In the genomic region with DNA sequence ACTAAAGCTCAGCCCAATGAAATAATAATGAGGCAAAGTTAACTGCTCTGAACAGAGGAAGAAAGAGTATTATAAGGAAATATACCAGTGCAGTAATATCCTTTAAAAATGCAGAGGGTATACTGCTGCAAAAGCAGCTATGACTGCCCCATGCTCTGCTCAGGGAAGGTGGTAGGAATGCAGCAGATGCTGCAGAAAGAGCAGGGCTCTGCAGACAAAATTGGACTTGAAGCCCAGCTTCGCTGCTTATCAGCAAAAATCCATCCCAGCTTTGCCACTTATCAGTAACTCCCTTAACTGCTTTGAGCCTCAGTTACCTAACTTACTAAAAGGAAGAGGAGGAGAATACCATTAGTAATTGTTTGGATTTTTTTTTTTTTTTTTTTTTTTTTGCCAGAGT, we compare ENCODE assay signal across 26 cellular contexts.
"Had no signal": no experiment of that assay in that cellular context is flagged by ENCODE, and none has a peak within 500 bp of the region (broad histone marks: within the 10 kb centered on the region; RNA-seq: fewer than 3 reads in every experiment).

No MANE protein-coding gene starts in this region.

- ATAC-seq: activated CD4-positive, alpha-beta T cell treated with anti-CD3 and anti-CD28 coated beads for 36 hours; activated T-helper 17 cell treated with anti-CD3 and anti-CD28 coated beads, Interleukin-2, amount 50 U/mL, for 72 hours; Panc1; Right ventricle myocardium inferior; T-cell had no signal

- H3K4me1 ChIP-seq: colonic mucosa had no signal

- H3K4me3 ChIP-seq: colonic mucosa had no signal

- DNase-seq: activated CD4-positive, alpha-beta memory T cell treated with anti-CD3 and anti-CD28 coated beads, Interleukin-2, amount 10 ng/mL, durations not matched to agents 7 days and 5 days; activated CD4-positive, alpha-beta T cell treated with anti-CD3 and anti-CD28 coated beads for 36 hours; activated CD4-positive, alpha-beta T cell treated with anti-CD3 and anti-CD28 coated beads, Interleukin-2, amount 50 U/mL, for 1 hour; activated gamma-delta T cell; activated naive CD4-positive, alpha-beta T cell treated with anti-CD3 and anti-CD28 coated beads for 36 hours; activated T-cell treated with anti-CD3 and anti-CD28 coated beads for 4 hours; activated T-cell treated with anti-CD3 and anti-CD28 coated beads, Interleukin-2, amount 50 U/mL, for 48 hours; cerebellar nuclear complex; colonic mucosa; NCI-H1092; NCI-H1417; NCI-H2029; NCI-H2107; NCI-H2171 treated with DMSO at 0.1 percent for 48 hours; NCI-H345; NCI-H510A; NCI-H526 treated with DMSO at 0.1 percent for 48 hours; NCI-H82; RPMI8226; T-cell; T-helper 2 cell had no signal

- H3K27me3 Mint-ChIP-seq: activated CD4-positive, alpha-beta memory T cell treated with anti-CD3 and anti-CD28 coated beads, Interleukin-2, amount 10 ng/mL, durations not matched to agents 7 days and 5 days had no signal

- H3K4me1 Mint-ChIP-seq: activated CD4-positive, alpha-beta memory T cell treated with anti-CD3 and anti-CD28 coated beads, Interleukin-2, amount 10 ng/mL, durations not matched to agents 7 days and 5 days; activated CD4-positive, alpha-beta T cell treated with anti-CD3 and anti-CD28 coated beads for 36 hours; activated T-helper 17 cell treated with anti-CD3 and anti-CD28 coated beads, Interleukin-2, amount 50 U/mL, for 72 hours; T-cell had no signal

- H3K9me3 ChIP-seq: colonic mucosa had no signal

- H3K27me3 ChIP-seq: colonic mucosa had no signal

- H3K36me3 Mint-ChIP-seq: activated naive CD8-positive, alpha-beta T cell; T-cell had no signal

- H3K27ac Mint-ChIP-seq: activated CD4-positive, alpha-beta memory T cell treated with anti-CD3 and anti-CD28 coated beads, Interleukin-2, amount 10 ng/mL, durations not matched to agents 7 days and 5 days; activated CD4-positive, alpha-beta T cell treated with anti-CD3 and anti-CD28 coated beads for 36 hours; activated naive CD4-positive, alpha-beta T cell treated with anti-CD3 and anti-CD28 coated beads for 36 hours; activated naive CD8-positive, alpha-beta T cell; activated T-helper 17 cell treated with anti-CD3 and anti-CD28 coated beads, Interleukin-2, amount 50 U/mL, for 72 hours; T-cell had no signal

- H3K9me3 Mint-ChIP-seq: activated naive CD4-positive, alpha-beta T cell treated with anti-CD3 and anti-CD28 coated beads for 36 hours had no signal

- H3K36me3 ChIP-seq: colonic mucosa, WERI-Rb-1 had no signal

- H3K27ac ChIP-seq: colonic mucosa, WERI-Rb-1 had no signal

- H3K4me3 Mint-ChIP-seq: activated CD4-positive, alpha-beta memory T cell treated with anti-CD3 and anti-CD28 coated beads, Interleukin-2, amount 10 ng/mL, durations not matched to agents 7 days and 5 days; activated CD4-positive, alpha-beta T cell treated with anti-CD3 and anti-CD28 coated beads for 36 hours; activated naive CD4-positive, alpha-beta T cell treated with anti-CD3 and anti-CD28 coated beads for 36 hours; activated naive CD8-positive, alpha-beta T cell; activated T-helper 17 cell treated with anti-CD3 and anti-CD28 coated beads, Interleukin-2, amount 50 U/mL, for 72 hours; T-cell had no signal
